Comparison of ENCODE assay signal across 1 cellular context in the genomic region with DNA sequence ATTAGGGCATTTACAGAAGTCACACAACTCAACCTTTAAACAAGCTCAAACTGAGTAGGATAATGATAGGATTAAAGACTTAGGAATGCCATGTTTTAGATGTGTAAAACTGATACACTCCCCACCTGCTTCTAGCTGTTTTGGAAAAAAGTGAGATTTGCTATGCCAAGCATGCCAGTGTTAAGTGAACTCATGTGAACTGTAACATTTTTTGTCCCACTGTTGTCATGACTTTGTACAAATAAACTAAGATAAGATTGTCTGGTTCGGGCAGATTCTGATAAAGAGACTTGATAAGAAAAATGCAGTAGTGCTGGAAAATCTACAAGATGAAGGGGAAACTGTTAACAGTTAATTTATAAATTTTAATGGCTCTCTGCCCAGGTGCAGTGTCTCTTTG.
A peak's percentile ranks its signal among the peaks of the same experiment; 100 is the strongest.
TF ChIP-seq lines count a peak whose summit lies in the region.

No MANE protein-coding gene starts in this region.

TF ChIP-seq in SK-N-SH treated with all-trans-retinoic acid at 6 μM for 48 hours, 23 proteins besides CTCF, POLR2A, EP300 and RAD21 (continued from another document):
- TF ChIP-seq, protein P1, sequence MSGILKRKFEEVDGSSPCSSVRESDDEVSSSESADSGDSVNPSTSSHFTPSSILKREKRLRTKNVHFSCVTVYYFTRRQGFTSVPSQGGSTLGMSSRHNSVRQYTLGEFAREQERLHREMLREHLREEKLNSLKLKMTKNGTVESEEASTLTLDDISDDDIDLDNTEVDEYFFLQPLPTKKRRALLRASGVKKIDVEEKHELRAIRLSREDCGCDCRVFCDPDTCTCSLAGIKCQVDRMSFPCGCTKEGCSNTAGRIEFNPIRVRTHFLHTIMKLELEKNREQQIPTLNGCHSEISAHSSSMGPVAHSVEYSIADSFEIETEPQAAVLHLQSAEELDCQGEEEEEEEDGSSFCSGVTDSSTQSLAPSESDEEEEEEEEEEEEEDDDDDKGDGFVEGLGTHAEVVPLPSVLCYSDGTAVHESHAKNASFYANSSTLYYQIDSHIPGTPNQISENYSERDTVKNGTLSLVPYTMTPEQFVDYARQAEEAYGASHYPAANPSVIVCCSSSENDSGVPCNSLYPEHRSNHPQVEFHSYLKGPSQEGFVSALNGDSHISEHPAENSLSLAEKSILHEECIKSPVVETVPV (CRISPR knock-in tag; IDR thresholded peaks at IDR 0.05) = no peak
- no peak for TF ChIP-seq GLIS3 (CRISPR knock-in tag; IDR thresholded peaks at IDR 0.05)
- TF ChIP-seq SNAI2 (CRISPR knock-in tag; IDR thresholded peaks at IDR 0.05) = peak; percentile 76; the same call in 1 of the 2 replicates
- peak; percentile 73; the same call in 1 of the 2 replicates for TF ChIP-seq TCF4 (CRISPR knock-in tag; IDR thresholded peaks at IDR 0.05; ENCODE audit: borderline replicate concordance)
- no peak for TF ChIP-seq ZNF8 (CRISPR knock-in tag; IDR thresholded peaks at IDR 0.05)
- TF ChIP-seq, protein P2, sequence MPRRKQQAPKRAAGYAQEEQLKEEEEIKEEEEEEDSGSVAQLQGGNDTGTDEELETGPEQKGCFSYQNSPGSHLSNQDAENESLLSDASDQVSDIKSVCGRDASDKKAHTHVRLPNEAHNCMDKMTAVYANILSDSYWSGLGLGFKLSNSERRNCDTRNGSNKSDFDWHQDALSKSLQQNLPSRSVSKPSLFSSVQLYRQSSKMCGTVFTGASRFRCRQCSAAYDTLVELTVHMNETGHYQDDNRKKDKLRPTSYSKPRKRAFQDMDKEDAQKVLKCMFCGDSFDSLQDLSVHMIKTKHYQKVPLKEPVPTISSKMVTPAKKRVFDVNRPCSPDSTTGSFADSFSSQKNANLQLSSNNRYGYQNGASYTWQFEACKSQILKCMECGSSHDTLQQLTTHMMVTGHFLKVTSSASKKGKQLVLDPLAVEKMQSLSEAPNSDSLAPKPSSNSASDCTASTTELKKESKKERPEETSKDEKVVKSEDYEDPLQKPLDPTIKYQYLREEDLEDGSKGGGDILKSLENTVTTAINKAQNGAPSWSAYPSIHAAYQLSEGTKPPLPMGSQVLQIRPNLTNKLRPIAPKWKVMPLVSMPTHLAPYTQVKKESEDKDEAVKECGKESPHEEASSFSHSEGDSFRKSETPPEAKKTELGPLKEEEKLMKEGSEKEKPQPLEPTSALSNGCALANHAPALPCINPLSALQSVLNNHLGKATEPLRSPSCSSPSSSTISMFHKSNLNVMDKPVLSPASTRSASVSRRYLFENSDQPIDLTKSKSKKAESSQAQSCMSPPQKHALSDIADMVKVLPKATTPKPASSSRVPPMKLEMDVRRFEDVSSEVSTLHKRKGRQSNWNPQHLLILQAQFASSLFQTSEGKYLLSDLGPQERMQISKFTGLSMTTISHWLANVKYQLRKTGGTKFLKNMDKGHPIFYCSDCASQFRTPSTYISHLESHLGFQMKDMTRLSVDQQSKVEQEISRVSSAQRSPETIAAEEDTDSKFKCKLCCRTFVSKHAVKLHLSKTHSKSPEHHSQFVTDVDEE (CRISPR knock-in tag; IDR thresholded peaks at IDR 0.05) = no peak
